Comparison of ENCODE assay signal across 29 cellular contexts in the genomic region with DNA sequence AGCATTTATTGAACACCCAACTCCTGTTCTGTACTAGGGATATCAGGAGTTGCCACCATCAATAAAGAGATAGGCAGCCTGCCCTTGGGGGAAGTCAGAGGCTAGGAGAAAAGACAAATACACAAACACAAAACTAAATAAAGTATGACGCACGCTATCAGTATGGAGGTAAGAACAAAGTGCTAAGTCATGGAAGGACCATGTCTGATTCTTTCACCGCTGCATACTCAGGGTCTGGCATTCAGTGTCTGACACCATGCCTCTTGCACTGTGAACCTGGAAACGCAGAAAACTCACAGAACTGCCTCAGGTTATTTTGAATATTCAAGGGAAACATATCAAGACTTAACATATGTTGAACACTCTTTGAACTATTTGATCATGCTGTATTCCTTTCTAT.
"Had no signal": no experiment of that assay in that cellular context is flagged by ENCODE, and none has a peak within 500 bp of the region (broad histone marks: within the 10 kb centered on the region; RNA-seq: fewer than 3 reads in every experiment).

No MANE protein-coding gene starts in this region.

- H3K79me2 ChIP-seq: parathyroid adenoma had no signal

- H3K27ac ChIP-seq: left ventricle myocardium inferior, neural progenitor cell, neutrophil, parathyroid adenoma, right atrium auricular region, skin epidermis, stomach, testis, thyroid gland, transverse colon, upper lobe of left lung, vagina had no signal

- H3K4me3 Mint-ChIP-seq: immature natural killer cell; mesothelial cell of epicardium; natural killer cell; nephron progenitor cell; neural progenitor cell; stimulated activated naive B cell treated with anti-CD40 and anti-IgM and Interleukin-4, amounts not matched to agents 10 μg/mL and 1 μg/mL and 100 μg/mL, for 72 hours had no signal

- H3K36me3 Mint-ChIP-seq: neural progenitor cell; stimulated activated naive B cell treated with anti-CD40 and anti-IgM and Interleukin-4, amounts not matched to agents 10 μg/mL and 1 μg/mL and 100 μg/mL, for 72 hours had no signal

- H3K27ac Mint-ChIP-seq: immature natural killer cell; mesothelial cell of epicardium; naive B cell; natural killer cell; nephron progenitor cell; neural progenitor cell; stimulated activated naive B cell treated with anti-CD40 and anti-IgM and Interleukin-4, amounts not matched to agents 10 μg/mL and 1 μg/mL and 100 μg/mL, for 72 hours had no signal

- H3K4me2 ChIP-seq: neural progenitor cell had no signal

- ATAC-seq: natural killer cell; sciatic nerve; stimulated activated naive B cell treated with anti-CD40 and anti-IgM and Interleukin-4, amounts not matched to agents 10 μg/mL and 1 μg/mL and 100 μg/mL, for 72 hours; stimulated activated naive CD8-positive, alpha-beta T cell treated with anti-CD3 and anti-CD28 coated beads, Interleukin-15, Interleukin-2, amounts not matched to agents 100 U/mL and 50 U/mL, for 24 hours had no signal

- H3K27me3 ChIP-seq: neural progenitor cell, neutrophil, right atrium auricular region, stomach, testis, thyroid gland, transverse colon, upper lobe of left lung, vagina had no signal

- H3K4me1 Mint-ChIP-seq: immature natural killer cell; naive B cell; natural killer cell; nephron progenitor cell; neural progenitor cell; stimulated activated naive B cell treated with anti-CD40 and anti-IgM and Interleukin-4, amounts not matched to agents 10 μg/mL and 1 μg/mL and 100 μg/mL, for 72 hours had no signal

- H2AFZ ChIP-seq: neural progenitor cell, parathyroid adenoma had no signal

- H3K27me3 Mint-ChIP-seq: naive B cell; stimulated activated naive B cell treated with anti-CD40 and anti-IgM and Interleukin-4, amounts not matched to agents 10 μg/mL and 1 μg/mL and 100 μg/mL, for 72 hours had no signal

- H3K4me3 ChIP-seq: left ventricle myocardium inferior, lung, neural progenitor cell, right atrium auricular region, skin epidermis, stomach, testis, thyroid gland, transverse colon, upper lobe of left lung, vagina had no signal

- DNase-seq: hypothalamus; immature natural killer cell; islet precursor cell; left ventricle myocardium inferior; mesendoderm; naive B cell; natural killer cell; nephron progenitor cell; occipital lobe; stimulated activated CD4-positive, alpha-beta T cell treated with anti-CD3 and anti-CD28 coated beads, Interleukin-12 subunit alpha, Interleukin-12 subunit beta, amount 100 ng/mL, for 4 hours; stimulated activated CD4-positive, alpha-beta T cell treated with anti-CD3 and anti-CD28 coated beads, Interleukin-15, amount 100 ng/mL, for 24 hours; stimulated activated CD4-positive, alpha-beta T cell treated with anti-CD3 and anti-CD28 coated beads, Interleukin-2, amount 100 ng/mL, for 24 hours; stimulated activated CD4-positive, alpha-beta T cell treated with anti-CD3 and anti-CD28 coated beads, Interleukin-4, amount 100 ng/mL, for 1 hour; stimulated activated naive B cell treated with anti-CD40 and anti-IgM and Interleukin-4, amounts not matched to agents 10 μg/mL and 1 μg/mL and 100 μg/mL, for 72 hours; stimulated activated naive CD8-positive, alpha-beta T cell treated with anti-CD3 and anti-CD28 coated beads, Interleukin-15, Interleukin-2, amounts not matched to agents 100 U/mL and 50 U/mL, for 24 hours; stomach; testis; thyroid gland; transverse colon; upper lobe of left lung had no signal

- H3K36me3 ChIP-seq: left ventricle myocardium inferior, neural progenitor cell, neutrophil, right atrium auricular region, thyroid gland, upper lobe of left lung, vagina had no signal

- H3K4me1 ChIP-seq: left ventricle myocardium inferior, neural progenitor cell, parathyroid adenoma, right atrium auricular region, stomach, thyroid gland had no signal
